In genomic region chr14:70018713-70019201, GRCh38 we compare ENCODE assay signal across 1 cellular context.
TF ChIP-seq lines count a peak whose summit lies in the region.

No MANE protein-coding gene starts in this region.

TF ChIP-seq in GM23338, 12 proteins besides CTCF, POLR2A, EP300 and RAD21 (continued from another document):
- TF ChIP-seq, protein P1, sequence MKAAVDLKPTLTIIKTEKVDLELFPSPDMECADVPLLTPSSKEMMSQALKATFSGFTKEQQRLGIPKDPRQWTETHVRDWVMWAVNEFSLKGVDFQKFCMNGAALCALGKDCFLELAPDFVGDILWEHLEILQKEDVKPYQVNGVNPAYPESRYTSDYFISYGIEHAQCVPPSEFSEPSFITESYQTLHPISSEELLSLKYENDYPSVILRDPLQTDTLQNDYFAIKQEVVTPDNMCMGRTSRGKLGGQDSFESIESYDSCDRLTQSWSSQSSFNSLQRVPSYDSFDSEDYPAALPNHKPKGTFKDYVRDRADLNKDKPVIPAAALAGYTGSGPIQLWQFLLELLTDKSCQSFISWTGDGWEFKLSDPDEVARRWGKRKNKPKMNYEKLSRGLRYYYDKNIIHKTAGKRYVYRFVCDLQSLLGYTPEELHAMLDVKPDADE (IDR thresholded peaks at IDR 0.05) = no peak
- TF ChIP-seq NANOG (IDR thresholded peaks at IDR 0.05; ENCODE audit: borderline replicate concordance) (no peak), REST (IDR thresholded peaks at IDR 0.05; ENCODE audit: unreplicated experiment) (no peak)
